11 cellular contexts compared by ENCODE assay signal in the genomic region with DNA sequence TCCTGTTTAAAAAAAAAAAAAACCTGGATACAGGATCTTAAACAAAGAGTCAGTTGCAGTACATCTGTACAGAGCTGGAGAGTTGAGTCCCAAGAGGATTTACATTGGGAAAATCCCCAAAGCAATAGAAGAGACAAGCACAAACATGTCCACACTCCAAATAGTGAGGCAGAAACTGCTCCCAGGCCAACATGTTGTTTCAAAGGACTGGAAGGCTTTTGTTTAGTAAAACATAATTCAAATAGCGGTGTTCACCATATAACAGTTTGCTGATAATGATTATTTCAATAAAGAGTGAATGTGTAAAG.
DNase-seq lines count a peak whose midpoint lies in the region; ATAC-seq lines count a peak whose summit lies in the region.
"Had no signal": no experiment of that assay in that cellular context is flagged by ENCODE, and none has a peak within 500 bp of the region (broad histone marks: within the 10 kb centered on the region; RNA-seq: fewer than 3 reads in every experiment).

No MANE protein-coding gene starts in this region.

- ATAC-seq in esophagus mucosa (peak; percentile 85), HG02970 (IDR thresholded peaks at IDR 0.05; ENCODE audit: low FRiP score, unreplicated experiment) (no peak)
- ATAC-seq in activated naive CD8-positive, alpha-beta T cell treated with anti-CD3 and anti-CD28 coated beads, Interleukin-2, amount 50 U/mL, for 24 hours, result no peak

- no peaks in the 10 kb centered on the region for H3K9me3 ChIP-seq in BLaER1 treated with 17β-estradiol and CSF1 and Interleukin-3, amounts not matched to agents 10 nM and 100 nM (replicated peaks in 1 of 11)
- no peaks in the 10 kb centered on the region for H3K9me3 ChIP-seq in HAP-1
- H3K9me3 ChIP-seq: stomach had no signal

- no peak overlapping the region for H3K4me3 Mint-ChIP-seq in activated naive CD8-positive, alpha-beta T cell treated with anti-CD3 and anti-CD28 coated beads, Interleukin-2, amount 50 U/mL, for 24 hours
- H3K4me3 Mint-ChIP-seq: activated T-cell treated with anti-CD3 and anti-CD28 coated beads, Interleukin-2, amount 50 U/mL, for 24 hours had no signal

- DNase-seq in HAP-1 (ENCODE audit: low spot score in 2 of 2) (peak; percentile 59 to 92), NCI-H345 treated with DMSO at 0.1 percent for 48 hours (lab: John Stamatoyannopoulos, UW; ENCODE audit: unreplicated experiment) (peak; percentile 96), SKM-1 treated with dmso at 0.1 percent for 144 hours (lab: John Stamatoyannopoulos, UW; ENCODE audit: unreplicated experiment) (no peak)
- no peak for DNase-seq in activated CD4-positive, CD25-positive, alpha-beta regulatory T cell treated with anti-CD3 and anti-CD28 coated beads, Interleukin-2, amount 50 U/mL, for 72 hours
- DNase-seq in activated naive CD8-positive, alpha-beta T cell treated with anti-CD3 and anti-CD28 coated beads, Interleukin-2, amount 50 U/mL, for 24 hours, result no peak
- DNase-seq: activated T-cell treated with anti-CD3 and anti-CD28 coated beads, Interleukin-2, amount 50 U/mL, for 24 hours; stimulated activated CD4-positive, alpha-beta T cell treated with anti-CD3 and anti-CD28 coated beads, Interleukin-1b, Interleukin-23, amount 100 ng/mL, for 48 hours; stomach had no signal

- peak overlapping the region; percentile 2 to 84 (median 53); a peak in 19 of 22 replicates for H3K4me2 ChIP-seq in BLaER1 treated with 17β-estradiol and CSF1 and Interleukin-3, amounts not matched to agents 10 nM and 100 nM

- no peak overlapping the region for H3K27ac Mint-ChIP-seq in activated naive CD8-positive, alpha-beta T cell treated with anti-CD3 and anti-CD28 coated beads, Interleukin-2, amount 50 U/mL, for 24 hours
- H3K27ac Mint-ChIP-seq: activated T-cell treated with anti-CD3 and anti-CD28 coated beads, Interleukin-2, amount 50 U/mL, for 24 hours had no signal

- no peaks in the 10 kb centered on the region for H3K36me3 ChIP-seq in BLaER1 treated with 17β-estradiol and CSF1 and Interleukin-3, amounts not matched to agents 10 nM and 100 nM
- H3K36me3 ChIP-seq in HAP-1 (replicated peaks), result no peaks in the 10 kb centered on the region
- H3K36me3 ChIP-seq: stomach had no signal

- no peaks in the 10 kb centered on the region for H3K9me3 Mint-ChIP-seq in activated naive CD8-positive, alpha-beta T cell treated with anti-CD3 and anti-CD28 coated beads, Interleukin-2, amount 50 U/mL, for 24 hours
- H3K9me3 Mint-ChIP-seq: activated T-cell treated with anti-CD3 and anti-CD28 coated beads, Interleukin-2, amount 50 U/mL, for 24 hours had no signal

- H3K27me3 Mint-ChIP-seq in activated naive CD8-positive, alpha-beta T cell treated with anti-CD3 and anti-CD28 coated beads, Interleukin-2, amount 50 U/mL, for 24 hours, result no peaks in the 10 kb centered on the region
- H3K27me3 Mint-ChIP-seq: activated T-cell treated with anti-CD3 and anti-CD28 coated beads, Interleukin-2, amount 50 U/mL, for 24 hours had no signal

- H3K36me3 Mint-ChIP-seq in activated naive CD8-positive, alpha-beta T cell treated with anti-CD3 and anti-CD28 coated beads, Interleukin-2, amount 50 U/mL, for 24 hours (ENCODE audit: low read depth), result no peaks in the 10 kb centered on the region

- no peaks in the 10 kb centered on the region for H3K27me3 ChIP-seq in BLaER1 treated with 17β-estradiol and CSF1 and Interleukin-3, amounts not matched to agents 10 nM and 100 nM
- H3K27me3 ChIP-seq in HAP-1 (ENCODE audit: low read depth), result no peaks in the 10 kb centered on the region
- H3K27me3 ChIP-seq: stomach had no signal

- no peaks in the 10 kb centered on the region for H3K4me1 Mint-ChIP-seq in activated naive CD8-positive, alpha-beta T cell treated with anti-CD3 and anti-CD28 coated beads, Interleukin-2, amount 50 U/mL, for 24 hours

- peaks cover 0 to 52% (median 35%) of the 10 kb centered on the region in 10 experiments; a peak in 17 of 20 replicates for H3K4me1 ChIP-seq in BLaER1 treated with 17β-estradiol and CSF1 and Interleukin-3, amounts not matched to agents 10 nM and 100 nM
- peaks cover 25% of the 10 kb centered on the region for H3K4me1 ChIP-seq in HAP-1

- H4K20me1 ChIP-seq in BLaER1 treated with 17β-estradiol and CSF1 and Interleukin-3, amounts not matched to agents 10 nM and 100 nM, result no peaks in the 10 kb centered on the region

- peak overlapping the region in 4 of 11 experiments; percentile 17 to 65 (median 56); a peak in 7 of 22 replicates for H3K9ac ChIP-seq in BLaER1 treated with 17β-estradiol and CSF1 and Interleukin-3, amounts not matched to agents 10 nM and 100 nM

- in situ Hi-C loops in HAP-1 (cut with MboI; ENCODE audit: low sequenced_read_pairs), result no loop called here

- no peak overlapping the region for H3K4me3 ChIP-seq in BLaER1 treated with 17β-estradiol and CSF1 and Interleukin-3, amounts not matched to agents 10 nM and 100 nM
- no peak overlapping the region for H3K4me3 ChIP-seq in HAP-1
- H3K4me3 ChIP-seq: stomach had no signal

- peak overlapping the region in 9 of 11 experiments; percentile 21 to 90 (median 72); a peak in 18 of 22 replicates for H3K27ac ChIP-seq in BLaER1 treated with 17β-estradiol and CSF1 and Interleukin-3, amounts not matched to agents 10 nM and 100 nM

Comparison
In these comparisons a context has a peak if more than half of its experiments do, and no peak if none do; other contexts are left out.
1. DNase-seq: peak in HAP-1 (2 of 2) and NCI-H345 treated with DMSO at 0.1 percent for 48 hours (single experiment); none in activated CD4-positive, CD25-positive, alpha-beta regulatory T cell treated with anti-CD3 and anti-CD28 coated beads, Interleukin-2, amount 50 U/mL, for 72 hours (single experiment), activated naive CD8-positive, alpha-beta T cell treated with anti-CD3 and anti-CD28 coated beads, Interleukin-2, amount 50 U/mL, for 24 hours (single experiment) and SKM-1 treated with dmso at 0.1 percent for 144 hours (single experiment).